In genomic region chr3:56971816-56972215, GRCh38 we compare ENCODE assay signal across 27 cellular contexts.
"Had no signal": no experiment of that assay in that cellular context is flagged by ENCODE, and none has a peak within 500 bp of the region (broad histone marks: within the 10 kb centered on the region; RNA-seq: fewer than 3 reads in every experiment).

No MANE protein-coding gene starts in this region.

- H3K4me1 Mint-ChIP-seq: activated naive CD4-positive, alpha-beta T cell treated with anti-CD3 and anti-CD28 coated beads, Interleukin-2, amount 10 ng/mL, durations not matched to agents 7 days and 5 days; activated naive CD8-positive, alpha-beta T cell treated with anti-CD3 and anti-CD28 coated beads, Interleukin-2, amount 10 ng/mL, durations not matched to agents 7 days and 5 days; central memory CD8-positive, alpha-beta T cell had no signal

- H3K9me3 ChIP-seq: ascending aorta, breast epithelium, esophagus squamous epithelium, gastroesophageal sphincter, heart right ventricle had no signal

- H3K27me3 ChIP-seq: ascending aorta, breast epithelium, cardiac muscle cell, esophagus squamous epithelium, gastroesophageal sphincter, heart right ventricle had no signal

- H3K36me3 Mint-ChIP-seq: activated CD4-positive, alpha-beta memory T cell treated with anti-CD3 and anti-CD28 coated beads for 36 hours; activated naive CD4-positive, alpha-beta T cell treated with anti-CD3 and anti-CD28 coated beads, Interleukin-2, amount 10 ng/mL, durations not matched to agents 7 days and 5 days; activated naive CD4-positive, alpha-beta T cell treated with anti-CD3 and anti-CD28 coated beads, Interleukin-2, amount 50 U/mL, for 72 hours; activated naive CD8-positive, alpha-beta T cell treated with anti-CD3 and anti-CD28 coated beads, Interleukin-2, amount 10 ng/mL, durations not matched to agents 7 days and 5 days; brain had no signal

- H3K4me3 Mint-ChIP-seq: activated CD4-positive, alpha-beta memory T cell treated with anti-CD3 and anti-CD28 coated beads for 36 hours; activated CD4-positive, alpha-beta T cell treated with anti-CD3 and anti-CD28 coated beads for 36 hours; activated CD4-positive, alpha-beta T cell treated with anti-CD3 and anti-CD28 coated beads, Interleukin-2, amount 10 ng/mL, durations not matched to agents 24 days and 14 days; activated CD8-positive, alpha-beta T cell treated with anti-CD3 and anti-CD28 coated beads, Interleukin-2, amount 10 ng/mL, durations not matched to agents 7 days and 5 days; activated naive CD4-positive, alpha-beta T cell treated with anti-CD3 and anti-CD28 coated beads, Interleukin-2, amount 10 ng/mL, durations not matched to agents 7 days and 5 days; activated naive CD8-positive, alpha-beta T cell treated with anti-CD3 and anti-CD28 coated beads, Interleukin-2, amount 10 ng/mL, durations not matched to agents 7 days and 5 days; activated T-cell treated with anti-CD3 and anti-CD28 coated beads, Interleukin-2, amount 50 U/mL, for 4 hours; brain; central memory CD8-positive, alpha-beta T cell; effector memory CD8-positive, alpha-beta T cell had no signal

- DNase-seq: activated CD4-positive, alpha-beta memory T cell treated with anti-CD3 and anti-CD28 coated beads for 36 hours; activated CD4-positive, alpha-beta T cell treated with anti-CD3 and anti-CD28 coated beads for 36 hours; activated CD4-positive, alpha-beta T cell treated with anti-CD3 and anti-CD28 coated beads, Interleukin-2, amount 10 ng/mL, durations not matched to agents 24 days and 14 days; activated CD4-positive, CD25-positive, alpha-beta regulatory T cell; activated CD4-positive, CD25-positive, alpha-beta regulatory T cell treated with anti-CD3 and anti-CD28 coated beads, Interleukin-2, amount 50 U/mL, for 72 hours; activated CD8-positive, alpha-beta T cell treated with anti-CD3 and anti-CD28 coated beads, Interleukin-2, amount 10 ng/mL, durations not matched to agents 7 days and 5 days; activated gamma-delta T cell; activated naive CD4-positive, alpha-beta T cell; activated naive CD4-positive, alpha-beta T cell treated with anti-CD3 and anti-CD28 coated beads, Interleukin-2, amount 10 ng/mL, durations not matched to agents 7 days and 5 days; activated naive CD8-positive, alpha-beta T cell treated with anti-CD3 and anti-CD28 coated beads, Interleukin-2, amount 10 ng/mL, durations not matched to agents 7 days and 5 days; activated T-cell treated with anti-CD3 and anti-CD28 coated beads, Interleukin-2, amount 50 U/mL, for 4 hours; dermis blood vessel endothelial cell; effector CD4-positive, alpha-beta T cell; effector memory CD8-positive, alpha-beta T cell; esophagus squamous epithelium; foreskin melanocyte; heart right ventricle; T-helper 2 cell had no signal

- H3K36me3 ChIP-seq: ascending aorta, breast epithelium, cardiac muscle cell, esophagus squamous epithelium, gastroesophageal sphincter, heart right ventricle had no signal

- H3K27me3 Mint-ChIP-seq: activated CD4-positive, alpha-beta memory T cell treated with anti-CD3 and anti-CD28 coated beads for 36 hours; activated CD4-positive, alpha-beta T cell treated with anti-CD3 and anti-CD28 coated beads for 36 hours; brain; central memory CD8-positive, alpha-beta T cell; effector memory CD8-positive, alpha-beta T cell had no signal

- H3K27ac Mint-ChIP-seq: activated CD4-positive, alpha-beta memory T cell treated with anti-CD3 and anti-CD28 coated beads for 36 hours; activated CD4-positive, alpha-beta T cell treated with anti-CD3 and anti-CD28 coated beads for 36 hours; activated CD4-positive, alpha-beta T cell treated with anti-CD3 and anti-CD28 coated beads, Interleukin-2, amount 10 ng/mL, durations not matched to agents 24 days and 14 days; activated CD8-positive, alpha-beta T cell treated with anti-CD3 and anti-CD28 coated beads, Interleukin-2, amount 10 ng/mL, durations not matched to agents 7 days and 5 days; activated naive CD4-positive, alpha-beta T cell treated with anti-CD3 and anti-CD28 coated beads, Interleukin-2, amount 10 ng/mL, durations not matched to agents 7 days and 5 days; activated naive CD4-positive, alpha-beta T cell treated with anti-CD3 and anti-CD28 coated beads, Interleukin-2, amount 50 U/mL, for 72 hours; activated naive CD8-positive, alpha-beta T cell treated with anti-CD3 and anti-CD28 coated beads, Interleukin-2, amount 10 ng/mL, durations not matched to agents 7 days and 5 days had no signal

- H3K9me3 Mint-ChIP-seq: activated CD4-positive, alpha-beta memory T cell treated with anti-CD3 and anti-CD28 coated beads for 36 hours; activated CD4-positive, alpha-beta T cell treated with anti-CD3 and anti-CD28 coated beads, Interleukin-2, amount 10 ng/mL, durations not matched to agents 24 days and 14 days; activated naive CD4-positive, alpha-beta T cell treated with anti-CD3 and anti-CD28 coated beads, Interleukin-2, amount 10 ng/mL, durations not matched to agents 7 days and 5 days; activated naive CD8-positive, alpha-beta T cell treated with anti-CD3 and anti-CD28 coated beads, Interleukin-2, amount 10 ng/mL, durations not matched to agents 7 days and 5 days; activated T-cell treated with anti-CD3 and anti-CD28 coated beads, Interleukin-2, amount 50 U/mL, for 4 hours; central memory CD8-positive, alpha-beta T cell; effector memory CD8-positive, alpha-beta T cell had no signal

- H3K4me3 ChIP-seq: ascending aorta, breast epithelium, cardiac muscle cell, coronary artery, esophagus squamous epithelium, gastroesophageal sphincter, heart right ventricle had no signal

- H3K27ac ChIP-seq: ascending aorta, breast epithelium, cardiac muscle cell, coronary artery, epithelial cell of prostate, esophagus squamous epithelium, gastroesophageal sphincter, heart right ventricle had no signal

- H3K4me1 ChIP-seq: ascending aorta, breast epithelium, gastroesophageal sphincter had no signal
